Comparison of ENCODE assay signal across 7 cellular contexts in the genomic region with DNA sequence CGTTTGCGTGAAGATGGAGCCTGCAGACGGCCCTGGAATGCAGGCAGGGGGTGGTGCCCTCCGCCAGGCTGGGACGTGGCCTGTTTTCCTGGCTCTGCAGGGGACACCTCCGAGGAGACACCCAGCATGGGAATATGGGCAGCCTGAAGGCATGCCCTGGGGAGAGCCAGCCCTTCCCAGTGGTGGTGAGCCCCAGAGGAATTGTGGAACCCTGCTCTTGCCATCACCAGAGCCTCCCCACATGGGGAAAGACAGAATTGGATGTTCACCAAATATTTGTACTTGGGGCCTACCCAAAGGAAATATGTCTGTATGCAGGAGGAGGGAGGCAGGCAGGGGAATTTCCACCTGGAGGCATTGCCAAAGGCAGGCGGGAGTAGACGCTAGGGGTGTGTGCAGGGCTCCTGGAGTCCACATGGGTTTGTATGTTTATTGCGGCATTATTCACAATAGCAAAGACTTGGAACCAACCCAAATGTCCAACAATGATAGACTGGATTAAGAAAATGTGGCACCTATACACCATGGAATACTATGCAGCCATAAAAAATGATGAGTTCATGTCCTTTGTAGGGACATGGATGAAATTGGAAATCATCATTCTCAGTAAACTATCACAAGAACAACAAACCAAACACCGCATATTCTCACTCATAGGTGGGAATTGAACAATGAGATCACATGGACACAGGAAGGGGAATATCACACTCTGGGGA.
DNase-seq lines count a peak whose midpoint lies in the region; ATAC-seq and TF ChIP-seq lines count a peak whose summit lies in the region.
"Not testable (repeated sequence)": the region's sequence is repeated elsewhere in the genome, so short reads cannot be mapped to it uniquely, and the experiment has no call there.

No MANE protein-coding gene starts in this region.

- H3K4me1 ChIP-seq in adipocyte (ENCODE audit: control insufficient read depth, insufficient read depth, low read length); body of pancreas; right atrium auricular region; mucosa of descending colon (ENCODE audit: low read depth); gastrocnemius medialis: not testable (repeated sequence)

- in situ Hi-C loops in gastrocnemius medialis (cut with MboI; ENCODE audit: low sequenced_read_pairs in 4 of 4), result not testable (repeated sequence)

- DNase-seq in adipocyte (ENCODE audit: low read depth), result peak; percentile 7
- peak; percentile 39 to 65 (median 50) for DNase-seq in body of pancreas
- DNase-seq in coronary artery (ENCODE audit: low spot score), result peak; percentile 82
- peak; percentile 24 for DNase-seq in fibroblast of gingiva (ENCODE audit: low read depth)
- DNase-seq in right atrium auricular region (ENCODE audit: low spot score), result peak; percentile 49
- not testable (repeated sequence) for DNase-seq in mucosa of descending colon, gastrocnemius medialis

- not testable (repeated sequence) for TF ChIP-seq POLR2A in body of pancreas (IDR thresholded peaks at IDR 0.05); gastrocnemius medialis (IDR thresholded peaks at IDR 0.05)

- intact Hi-C loops in body of pancreas (cut with DNase I); mucosa of descending colon (cut with DNase I, micrococcal nuclease): not testable (repeated sequence)
- intact Hi-C loops in gastrocnemius medialis (cut with DNase I; ENCODE audit: low total_unique reads), result loop anchor here (10.0 kb wide), 1 partner anchor 53 kb away; no protein-coding TSS in a partner anchor

- H3K9ac ChIP-seq in adipocyte (ENCODE audit: low read length), result not testable (repeated sequence)

- ATAC-seq in body of pancreas, result peak; percentile 78
- ATAC-seq in mucosa of descending colon, result peak; percentile 40
- ATAC-seq in gastrocnemius medialis, result peak in 1 of 2 donors; percentile 69

- not testable (repeated sequence) for H3K4me3 ChIP-seq in adipocyte (ENCODE audit: low read length); body of pancreas; coronary artery; right atrium auricular region; mucosa of descending colon; gastrocnemius medialis

- peak in 1 of 7 experiments; percentile 4 for TF ChIP-seq CTCF in body of pancreas (IDR thresholded peaks at IDR 0.05)
- not testable (repeated sequence) for TF ChIP-seq CTCF in coronary artery (IDR thresholded peaks at IDR 0.05); right atrium auricular region (IDR thresholded peaks at IDR 0.05); mucosa of descending colon (IDR thresholded peaks at IDR 0.05); gastrocnemius medialis (IDR thresholded peaks at IDR 0.05 in 4 of 5, conservative IDR thresholded peaks at IDR 0.05 in 1 of 5)

- peak overlapping the region in 3 of 4 donors; percentile 32 to 67 (median 55) for H3K27ac ChIP-seq in body of pancreas
- H3K27ac ChIP-seq in coronary artery, result peak overlapping the region; percentile 64 to 66
- not testable (repeated sequence) for H3K27ac ChIP-seq in right atrium auricular region
- H3K27ac ChIP-seq in gastrocnemius medialis, result peak overlapping the region in 3 of 4 donors; percentile 27 to 70 (median 51)

- H3K27me3 ChIP-seq in adipocyte (replicated peaks; ENCODE audit: control insufficient read depth, insufficient read depth, low read length); body of pancreas; right atrium auricular region; gastrocnemius medialis: not testable (repeated sequence)

- H3K36me3 ChIP-seq in adipocyte (ENCODE audit: control insufficient read depth, insufficient read depth, low read length, severe bottlenecking); body of pancreas (replicated peaks in 1 of 2; ENCODE audit: insufficient read depth in 1 of 2, low read depth in 2 of 2); mucosa of descending colon (ENCODE audit: low read depth); gastrocnemius medialis: not testable (repeated sequence)
- peaks cover 14% of the 10 kb centered on the region for H3K36me3 ChIP-seq in right atrium auricular region

- WGBS in body of pancreas, 2 donors, result 76 to 80% methylated on average over 10 of the region's 10 CpGs

- H3K9me3 ChIP-seq in adipocyte (ENCODE audit: control insufficient read depth, low read length); body of pancreas; right atrium auricular region; mucosa of descending colon; gastrocnemius medialis: not testable (repeated sequence)
